12 cellular contexts compared by ENCODE assay signal in the genomic region with DNA sequence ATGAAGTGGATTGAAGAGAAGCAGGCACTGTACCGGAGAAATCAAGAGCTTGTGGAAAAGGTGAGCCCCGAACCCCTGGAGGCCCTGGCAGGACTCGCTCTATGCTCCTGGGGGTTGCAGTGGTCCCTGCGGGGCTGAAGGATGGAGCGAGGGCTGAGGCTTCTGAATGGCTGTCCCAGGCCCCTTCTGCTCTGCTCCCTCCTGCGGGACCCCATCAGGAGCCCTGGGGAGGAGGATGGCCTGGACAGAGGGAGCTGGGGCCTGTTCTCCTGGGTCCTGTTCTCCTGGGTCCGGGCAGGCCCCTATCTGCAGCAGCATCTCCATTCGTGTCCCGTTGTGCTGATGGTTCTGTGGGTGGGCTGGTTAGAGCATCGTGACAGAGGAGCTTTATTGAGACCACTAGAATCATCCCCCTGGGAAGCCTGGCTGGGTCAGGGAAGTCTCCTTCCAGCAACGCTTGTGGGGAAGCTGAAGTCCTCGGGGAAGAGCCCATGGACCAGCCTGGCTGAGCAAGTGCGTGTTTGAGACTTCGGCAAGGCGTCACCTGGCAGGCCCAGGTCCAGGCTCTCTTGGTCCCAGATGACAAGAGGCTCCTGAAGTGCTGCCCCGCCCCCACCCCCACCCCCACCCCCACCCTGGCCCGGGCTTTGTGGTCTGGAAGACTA.
"Had no signal": no experiment of that assay in that cellular context is flagged by ENCODE, and none has a peak within 500 bp of the region (broad histone marks: within the 10 kb centered on the region; RNA-seq: fewer than 3 reads in every experiment).

No MANE protein-coding gene starts in this region.

- H3K4me3 Mint-ChIP-seq: activated naive CD4-positive, alpha-beta T cell treated with anti-CD3 and anti-CD28 coated beads for 36 hours; naive B cell had no signal

- H3K4me1 Mint-ChIP-seq: naive B cell had no signal

- H3K27ac Mint-ChIP-seq: activated naive CD4-positive, alpha-beta T cell treated with anti-CD3 and anti-CD28 coated beads for 36 hours; naive B cell had no signal

- H3K36me3 Mint-ChIP-seq: naive B cell had no signal

- H3K36me3 ChIP-seq: WERI-Rb-1 had no signal

- H3K4me1 ChIP-seq: parathyroid adenoma had no signal

- DNase-seq: activated CD4-positive, alpha-beta T cell treated with anti-CD3 and anti-CD28 coated beads, Interleukin-2, amount 50 U/mL, for 48 hours; activated naive CD4-positive, alpha-beta T cell treated with anti-CD3 and anti-CD28 coated beads for 36 hours; activated T-cell treated with anti-CD3 and anti-CD28 coated beads, Interleukin-2, amount 50 U/mL, for 48 hours; amygdala; naive B cell; nucleus accumbens; stimulated activated CD4-positive, alpha-beta T cell treated with anti-CD3 and anti-CD28 coated beads, Interleukin-4, amount 100 ng/mL, for 24 hours; stimulated activated naive CD4-positive, alpha-beta T cell treated with Interleukin-2 at 50 U/mL for 16 hours; T-helper 1 cell; WERI-Rb-1 had no signal

- H3K27ac ChIP-seq: epithelial cell of prostate, parathyroid adenoma, WERI-Rb-1 had no signal

- H3K9me3 Mint-ChIP-seq: activated naive CD4-positive, alpha-beta T cell treated with anti-CD3 and anti-CD28 coated beads for 36 hours; naive B cell had no signal
